Comparison of ENCODE assay signal across 13 cellular contexts in genomic region chr7:18895456-18895855, GRCh38.
DNase-seq lines count a peak whose midpoint lies in the region; TF ChIP-seq lines count a peak whose summit lies in the region.
"Had no signal": no experiment of that assay in that cellular context is flagged by ENCODE, and none has a peak within 500 bp of the region (broad histone marks: within the 10 kb centered on the region; RNA-seq: fewer than 3 reads in every experiment).

No MANE protein-coding gene starts in this region.

- H2BK12ac ChIP-seq in mesenchymal stem cell (ENCODE audit: low read length in 2 of 2): no peak overlapping the region

- H3K9ac ChIP-seq in Loucy (ENCODE audit: low read depth, low read length, poor library complexity, severe bottlenecking) (no peak overlapping the region), mesenchymal stem cell (ENCODE audit: low read length) (peak overlapping the region; percentile 82)

- no peak overlapping the region for H2BK15ac ChIP-seq in mesenchymal stem cell (ENCODE audit: low read depth, poor library complexity, severe bottlenecking)

- no peak overlapping the region for H4K8ac ChIP-seq in mesenchymal stem cell (ENCODE audit: low read length)

- H3K79me2 ChIP-seq in Loucy (ENCODE audit: insufficient read depth, low read length): no peaks in the 10 kb centered on the region

- peaks cover 2% of the 10 kb centered on the region; the same call in 1 of the 2 replicates for H3F3A ChIP-seq in Loucy (ENCODE audit: low read depth)

- H3K18ac ChIP-seq in mesenchymal stem cell (ENCODE audit: low read depth in 1 of 2, low read length in 2 of 2): no peak overlapping the region

- no peak overlapping the region for H4K91ac ChIP-seq in mesenchymal stem cell (ENCODE audit: low read length)

- peaks cover 34% of the 10 kb centered on the region for H3K4me1 ChIP-seq in Loucy (ENCODE audit: insufficient read depth, low read length, poor library complexity, severe bottlenecking)
- no peaks in the 10 kb centered on the region for H3K4me1 ChIP-seq in mesenchymal stem cell (ENCODE audit: control insufficient read depth, insufficient read depth, low read depth, low read length)
- H3K4me1 ChIP-seq: spleen, upper lobe of left lung had no signal

- no peaks in the 10 kb centered on the region for H3K79me1 ChIP-seq in mesenchymal stem cell (replicated peaks; ENCODE audit: low read length, poor library complexity, severe bottlenecking)

- no peaks in the 10 kb centered on the region for H3K36me3 ChIP-seq in Loucy (ENCODE audit: insufficient read depth, low read length)
- no peaks in the 10 kb centered on the region for H3K36me3 ChIP-seq in mesenchymal stem cell (ENCODE audit: control insufficient read depth in 1 of 2, insufficient read depth in 2 of 2, low read depth in 1 of 2, low read length in 2 of 2)
- H3K36me3 ChIP-seq: spleen, upper lobe of left lung had no signal

- H2BK5ac ChIP-seq in mesenchymal stem cell (ENCODE audit: low read depth, low read length, poor library complexity, severe bottlenecking): no peak overlapping the region

- H3K27me3 ChIP-seq in Loucy (ENCODE audit: insufficient read depth, low read length, poor library complexity, severe bottlenecking) (no peaks in the 10 kb centered on the region), mesenchymal stem cell (ENCODE audit: control insufficient read depth in 1 of 2, insufficient read depth in 1 of 2, low read length in 2 of 2) (no peaks in the 10 kb centered on the region)
- H3K27me3 ChIP-seq: spleen, upper lobe of left lung had no signal

- no peak overlapping the region for H3K23ac ChIP-seq in mesenchymal stem cell (ENCODE audit: low read length in 2 of 2)

- no peaks in the 10 kb centered on the region for H3K9me2 ChIP-seq in Loucy (replicated peaks; ENCODE audit: low read depth, low read length)

- no peak overlapping the region for H3K14ac ChIP-seq in mesenchymal stem cell (ENCODE audit: low read length in 2 of 2)

- H2BK120ac ChIP-seq in mesenchymal stem cell (ENCODE audit: low read depth, low read length): no peak overlapping the region

- H3K9me3 ChIP-seq in Loucy (ENCODE audit: insufficient read depth, low read depth, low read length): no peaks in the 10 kb centered on the region
- no peaks in the 10 kb centered on the region for H3K9me3 ChIP-seq in mesenchymal stem cell (ENCODE audit: control insufficient read depth, low read length)
- H3K9me3 ChIP-seq: spleen, upper lobe of left lung had no signal

- peak overlapping the region; percentile 15; the same call in 1 of the 2 replicates for H2AFZ ChIP-seq in Loucy (ENCODE audit: low read length)
- H2AFZ ChIP-seq in mesenchymal stem cell (ENCODE audit: low read depth, low read length): no peak overlapping the region

- TF ChIP-seq CTCF in AG09309 (IDR thresholded peaks at IDR 0.05; ENCODE audit: control insufficient read depth, insufficient read depth, low read depth, low read length, missing control alignments) (no peak), Loucy (conservative IDR thresholded peaks at IDR 0.05; ENCODE audit: low read length) (no peak), cardiac fibroblast (IDR thresholded peaks at IDR 0.05; ENCODE audit: low read depth, low read length) (no peak)

- no peak overlapping the region for H3K4me3 ChIP-seq in AG09309 (ENCODE audit: control insufficient read depth, low read depth, low read length)
- no peak overlapping the region for H3K4me3 ChIP-seq in Loucy (ENCODE audit: low read length, poor library complexity, severe bottlenecking)
- peak overlapping the region in 1 of 2 donors; percentile 20 for H3K4me3 ChIP-seq in cardiac fibroblast (replicated peaks in 1 of 2; ENCODE audit: low read depth in 2 of 2, low read length in 2 of 2)
- H3K4me3 ChIP-seq in mesenchymal stem cell (ENCODE audit: insufficient read depth in 1 of 2, low read depth in 1 of 2, low read length in 2 of 2): peak overlapping the region in 1 of 2 experiments; percentile 19
- H3K4me3 ChIP-seq: spleen, upper lobe of left lung had no signal

- no peaks in the 10 kb centered on the region for H4K20me1 ChIP-seq in Loucy (ENCODE audit: insufficient read depth, low read length, poor library complexity, severe bottlenecking)

- DNase-seq in AG09309 (ENCODE audit: low read depth): peak; percentile 32
- DNase-seq in cardiac fibroblast (ENCODE audit: low read depth in 2 of 2): peak; percentile 39 to 74
- peak; percentile 50 for DNase-seq in mesenchymal stem cell
- no peak for DNase-seq in hippocampal formation (lab: John Stamatoyannopoulos, UW)
- no peak for DNase-seq in cerebellar cortex (ENCODE audit: low spot score)
- no peak for DNase-seq in activated CD8-positive, alpha-beta memory T cell treated with anti-CD3 and anti-CD28 coated beads, Interleukin-2, amount 50 U/mL, for 48 hours
- no peak for DNase-seq in NCI-H128 (lab: John Stamatoyannopoulos, UW; ENCODE audit: unreplicated experiment)
- DNase-seq: amygdala, kidney, NCI-H1694, spleen, upper lobe of left lung had no signal

- H3K4me2 ChIP-seq in Loucy (ENCODE audit: low read depth, low read length, poor library complexity, severe bottlenecking) (no peak overlapping the region), mesenchymal stem cell (ENCODE audit: low read length, poor library complexity, severe bottlenecking) (no peak overlapping the region)

- WGBS in mesenchymal stem cell: 38% methylated on average over 2 of the region's 3 CpGs

- peak overlapping the region; percentile 34 for H3K27ac ChIP-seq in mesenchymal stem cell (ENCODE audit: low read length, poor library complexity, severe bottlenecking)
- H3K27ac ChIP-seq: spleen, upper lobe of left lung had no signal

- no peak overlapping the region for H3K4ac ChIP-seq in mesenchymal stem cell (ENCODE audit: low read depth in 1 of 2, low read length in 2 of 2)

- no peak overlapping the region for H2AK5ac ChIP-seq in mesenchymal stem cell (ENCODE audit: low read length, severe bottlenecking)

Comparison
In these comparisons a context has a peak if more than half of its experiments do, and no peak if none do; other contexts are left out.
1. DNase-seq: peak in AG09309 (single experiment), cardiac fibroblast (2 of 2) and mesenchymal stem cell (single experiment); none in hippocampal formation (0 of 2), cerebellar cortex (single experiment), activated CD8-positive, alpha-beta memory T cell treated with anti-CD3 and anti-CD28 coated beads, Interleukin-2, amount 50 U/mL, for 48 hours (single experiment) and NCI-H128 (single experiment).